Comparison of ENCODE assay signal across 21 cellular contexts in genomic region chr1:113898243-113898814, GRCh38. TPM values are rescaled to one million over a fixed set of nuclear protein-coding genes. Genes with fewer than 3 reads are reported as not detected.
A peak's percentile ranks its signal among the peaks of the same experiment; 100 is the strongest.
DNase-seq lines count a peak whose midpoint lies in the region; ATAC-seq and TF ChIP-seq lines count a peak whose summit lies in the region.
"Had no signal": no experiment of that assay in that cellular context is flagged by ENCODE, and none has a peak within 500 bp of the region (broad histone marks: within the 10 kb centered on the region; RNA-seq: fewer than 3 reads in every experiment).

No MANE protein-coding gene starts in this region.

- H3K4me1 Mint-ChIP-seq in activated T-cell treated with anti-CD3 and anti-CD28 coated beads, Interleukin-2, amount 50 U/mL, for 72 hours (ENCODE audit: low read depth): peaks cover 58% of the 10 kb centered on the region
- H3K4me1 Mint-ChIP-seq in activated T-cell treated with anti-CD3 and anti-CD28 coated beads, Interleukin-2, amount 50 U/mL, for 4 hours (ENCODE audit: low read depth): peaks cover 46% of the 10 kb centered on the region
- H3K4me1 Mint-ChIP-seq in activated T-helper 17 cell treated with anti-CD3 and anti-CD28 coated beads, Interleukin-2, amount 50 U/mL, for 72 hours: peaks cover 30% of the 10 kb centered on the region
- peaks cover 55% of the 10 kb centered on the region for H3K4me1 Mint-ChIP-seq in stimulated activated effector memory CD8-positive, alpha-beta T cell treated with anti-CD3 and anti-CD28 coated beads, Interleukin-12 subunit alpha, Interleukin-12 subunit beta, amount 100 ng/mL, for 72 hours

- no peak for DNase-seq in activated T-cell treated with anti-CD3 and anti-CD28 coated beads, Interleukin-2, amount 50 U/mL, for 72 hours
- no peak for DNase-seq in activated T-cell treated with anti-CD3 and anti-CD28 coated beads, Interleukin-2, amount 50 U/mL, for 4 hours
- peak in 1 of 2 experiments; percentile 64 for DNase-seq in HL-60 (ENCODE audit: low read depth in 1 of 2, low spot score in 1 of 2)
- no peak for DNase-seq in stimulated activated effector memory CD8-positive, alpha-beta T cell treated with anti-CD3 and anti-CD28 coated beads, Interleukin-12 subunit alpha, Interleukin-12 subunit beta, amount 100 ng/mL, for 72 hours (ENCODE audit: low spot score in 2 of 2)
- DNase-seq in epidermal melanocyte (ENCODE audit: insufficient read length, low spot score): no peak
- no peak for DNase-seq in adrenal gland
- DNase-seq in A673 (ENCODE audit: low spot score): no peak
- DNase-seq: activated CD8-positive, alpha-beta memory T cell treated with anti-CD3 and anti-CD28 coated beads for 24 hours; activated effector memory CD4-positive, alpha-beta T cell treated with anti-CD3 and anti-CD28 coated beads, Interleukin-2, amount 50 U/mL, for 16 hours; brain microvascular endothelial cell; Caco-2; left ventricle myocardium superior; NCI-H1930; NCI-H345; stimulated activated CD4-positive, alpha-beta T cell treated with anti-CD3 and anti-CD28 coated beads, Interleukin-4, amount 100 ng/mL, for 24 hours; SW 1271 had no signal

- peak overlapping the region in 1 of 2 donors; percentile 77 for H3K4me3 Mint-ChIP-seq in activated T-cell treated with anti-CD3 and anti-CD28 coated beads, Interleukin-2, amount 50 U/mL, for 72 hours
- H3K4me3 Mint-ChIP-seq in activated T-cell treated with anti-CD3 and anti-CD28 coated beads, Interleukin-2, amount 50 U/mL, for 4 hours: no peak overlapping the region
- no peak overlapping the region for H3K4me3 Mint-ChIP-seq in activated T-helper 17 cell treated with anti-CD3 and anti-CD28 coated beads, Interleukin-2, amount 50 U/mL, for 72 hours
- H3K4me3 Mint-ChIP-seq in stimulated activated effector memory CD8-positive, alpha-beta T cell treated with anti-CD3 and anti-CD28 coated beads, Interleukin-12 subunit alpha, Interleukin-12 subunit beta, amount 100 ng/mL, for 72 hours: no peak overlapping the region

- CTCF ChIA-PET in A673 (lab: Charles Lee): interaction anchor here (0.7 kb wide), 1 partner anchor 248 kb away, joined by 3 read pairs; no protein-coding TSS in a partner anchor

- H3K9me3 ChIP-seq in adrenal gland (replicated peaks in 1 of 3) (no peaks in the 10 kb centered on the region), A673 (ENCODE audit: low read depth, low read length, poor library complexity, severe bottlenecking) (no peaks in the 10 kb centered on the region)
- H3K9me3 ChIP-seq: Caco-2, suprapubic skin had no signal

- POLR2A ChIA-PET in A673 (lab: Charles Lee; ENCODE audit: low non-redundant PET): no interaction called here

- intact Hi-C loops in adrenal gland (cut with DNase I) (no loop called here), A673 (cut with micrococcal nuclease; ENCODE audit: unreplicated experiment) (no loop called here)

- peaks cover 0 to 60% of the 10 kb centered on the region in 2 donors for H3K36me3 ChIP-seq in adrenal gland (replicated peaks in 1 of 2)
- H3K36me3 ChIP-seq in A673 (ENCODE audit: insufficient read depth, low read length, poor library complexity, severe bottlenecking): peaks cover 86% of the 10 kb centered on the region

- no peaks in the 10 kb centered on the region for H3K9me3 Mint-ChIP-seq in activated T-cell treated with anti-CD3 and anti-CD28 coated beads, Interleukin-2, amount 50 U/mL, for 72 hours
- H3K9me3 Mint-ChIP-seq in activated T-cell treated with anti-CD3 and anti-CD28 coated beads, Interleukin-2, amount 50 U/mL, for 4 hours: no peaks in the 10 kb centered on the region
- no peaks in the 10 kb centered on the region for H3K9me3 Mint-ChIP-seq in activated T-helper 17 cell treated with anti-CD3 and anti-CD28 coated beads, Interleukin-2, amount 50 U/mL, for 72 hours
- H3K9me3 Mint-ChIP-seq in stimulated activated effector memory CD8-positive, alpha-beta T cell treated with anti-CD3 and anti-CD28 coated beads, Interleukin-12 subunit alpha, Interleukin-12 subunit beta, amount 100 ng/mL, for 72 hours: no peaks in the 10 kb centered on the region

- no peaks in the 10 kb centered on the region for H3K27me3 Mint-ChIP-seq in activated T-cell treated with anti-CD3 and anti-CD28 coated beads, Interleukin-2, amount 50 U/mL, for 72 hours (ENCODE audit: low read depth)
- H3K27me3 Mint-ChIP-seq in activated T-cell treated with anti-CD3 and anti-CD28 coated beads, Interleukin-2, amount 50 U/mL, for 4 hours (ENCODE audit: low read depth): no peaks in the 10 kb centered on the region
- no peaks in the 10 kb centered on the region for H3K27me3 Mint-ChIP-seq in activated T-helper 17 cell treated with anti-CD3 and anti-CD28 coated beads, Interleukin-2, amount 50 U/mL, for 72 hours

- no TSS peak for BruUV-seq in A673 (replicated peaks; lab: Mats Ljungman, UMichigan)

- 95 to 100% (median 99%) methylated on average over 1 of the region's 1 CpG for WGBS in adrenal gland, 4 donors

- H3K4me3 ChIP-seq in HL-60 (replicated peaks; ENCODE audit: insufficient read depth, low read length) (no peak overlapping the region), adrenal gland (no peak overlapping the region), A673 (ENCODE audit: low read depth, low read length, poor library complexity, severe bottlenecking) (no peak overlapping the region)
- H3K4me3 ChIP-seq: smooth muscle cell, suprapubic skin had no signal

- H3K36me3 Mint-ChIP-seq in activated T-cell treated with anti-CD3 and anti-CD28 coated beads, Interleukin-2, amount 50 U/mL, for 72 hours (ENCODE audit: insufficient read depth in 2 of 2): peaks cover 15 to 24% of the 10 kb centered on the region in 2 donors
- peaks cover 57% of the 10 kb centered on the region for H3K36me3 Mint-ChIP-seq in activated T-cell treated with anti-CD3 and anti-CD28 coated beads, Interleukin-2, amount 50 U/mL, for 4 hours (ENCODE audit: insufficient read depth)
- H3K36me3 Mint-ChIP-seq in activated T-helper 17 cell treated with anti-CD3 and anti-CD28 coated beads, Interleukin-2, amount 50 U/mL, for 72 hours (ENCODE audit: low read depth): peaks cover 95% of the 10 kb centered on the region
- peaks cover 95% of the 10 kb centered on the region for H3K36me3 Mint-ChIP-seq in stimulated activated effector memory CD8-positive, alpha-beta T cell treated with anti-CD3 and anti-CD28 coated beads, Interleukin-12 subunit alpha, Interleukin-12 subunit beta, amount 100 ng/mL, for 72 hours

- H3K27me3 ChIP-seq in HL-60 (ENCODE audit: insufficient read depth, poor library complexity, severe bottlenecking) (no peaks in the 10 kb centered on the region), adrenal gland (no peaks in the 10 kb centered on the region), A673 (replicated peaks; ENCODE audit: insufficient read depth, low read depth, low read length, poor library complexity) (no peaks in the 10 kb centered on the region)
- H3K27me3 ChIP-seq: brain microvascular endothelial cell, suprapubic skin had no signal

- peak; percentile 70 to 84 for ATAC-seq in activated T-cell treated with anti-CD3 and anti-CD28 coated beads, Interleukin-2, amount 50 U/mL, for 72 hours (replicated peaks in 1 of 2)
- ATAC-seq in activated T-cell treated with anti-CD3 and anti-CD28 coated beads, Interleukin-2, amount 50 U/mL, for 4 hours: no peak
- peak; percentile 61 for ATAC-seq in activated T-helper 17 cell treated with anti-CD3 and anti-CD28 coated beads, Interleukin-2, amount 50 U/mL, for 72 hours (replicated peaks)
- ATAC-seq in stimulated activated effector memory CD8-positive, alpha-beta T cell treated with anti-CD3 and anti-CD28 coated beads, Interleukin-12 subunit alpha, Interleukin-12 subunit beta, amount 100 ng/mL, for 72 hours: peak; percentile 58
- ATAC-seq: HCT116, left ventricle myocardium superior had no signal

- peaks cover 0 to 23% of the 10 kb centered on the region in 2 donors for H3K4me1 ChIP-seq in adrenal gland (replicated peaks in 1 of 2)
- H3K4me1 ChIP-seq in A673 (ENCODE audit: insufficient read depth, low read length, poor library complexity, severe bottlenecking): peaks cover 4% of the 10 kb centered on the region

- peak overlapping the region; percentile 94 for H3K27ac Mint-ChIP-seq in activated T-cell treated with anti-CD3 and anti-CD28 coated beads, Interleukin-2, amount 50 U/mL, for 72 hours
- H3K27ac Mint-ChIP-seq in activated T-helper 17 cell treated with anti-CD3 and anti-CD28 coated beads, Interleukin-2, amount 50 U/mL, for 72 hours: peak overlapping the region; percentile 84
- H3K27ac Mint-ChIP-seq in stimulated activated effector memory CD8-positive, alpha-beta T cell treated with anti-CD3 and anti-CD28 coated beads, Interleukin-12 subunit alpha, Interleukin-12 subunit beta, amount 100 ng/mL, for 72 hours: peak overlapping the region; percentile 77

- peak overlapping the region; percentile 6; the same call in 1 of the 2 replicates for H3K27ac ChIP-seq in HL-60 (replicated peaks)
- no peak overlapping the region for H3K27ac ChIP-seq in adrenal gland
- no peak overlapping the region for H3K27ac ChIP-seq in A673 (ENCODE audit: low read depth, low read length, poor library complexity, severe bottlenecking)
- H3K27ac ChIP-seq: brain microvascular endothelial cell, suprapubic skin, VCaP had no signal

- no peak for TF ChIP-seq CTCF in HL-60 (IDR thresholded peaks at IDR 0.05; ENCODE audit: insufficient read depth, low read length)
- no peak for TF ChIP-seq CTCF in adrenal gland (IDR thresholded peaks at IDR 0.05)
- no peak for TF ChIP-seq CTCF in A673 (conservative IDR thresholded peaks at IDR 0.05; ENCODE audit: low read depth, low read length)

- no peak for TF ChIP-seq POLR2A in adrenal gland (IDR thresholded peaks at IDR 0.05)

RNA-seq across cellular contexts. Expression of gene AP4B1, which starts 6.3 kb away (rescaled TPM):
- 10 to 100 TPM; 50.5 to 68.8 TPM for total RNA-seq in activated T-cell treated with anti-CD3 and anti-CD28 coated beads, Interleukin-2, amount 50 U/mL, for 72 hours
- 10 to 100 TPM; 32.2 to 36.3 (median 32.3) TPM for total RNA-seq in activated T-cell treated with anti-CD3 and anti-CD28 coated beads, Interleukin-2, amount 50 U/mL, for 4 hours
- total RNA-seq in activated T-helper 17 cell treated with anti-CD3 and anti-CD28 coated beads, Interleukin-2, amount 50 U/mL, for 72 hours: 10 to 100 TPM; 46.5 to 61.7 TPM
- 10 to 100 TPM in 7 of 8 donors, 1 to 10 TPM in 1; 9.8 to 18.7 (median 13.7) TPM for total RNA-seq in adrenal gland
- polyA plus RNA-seq in adrenal gland: 10 to 100 TPM; 15.7 to 18.0 (median 16.0) TPM
- total RNA-seq in A673 (2021): 42.7 and 48.9 TPM in 2 replicates

RNA-seq across cellular contexts. Expression of gene DCLRE1B, which starts 6.8 kb away (rescaled TPM):
- 10 to 100 TPM; 13.8 to 17.8 TPM for total RNA-seq in activated T-cell treated with anti-CD3 and anti-CD28 coated beads, Interleukin-2, amount 50 U/mL, for 72 hours
- 10 to 100 TPM; 22.0 to 23.2 (median 22.2) TPM for total RNA-seq in activated T-cell treated with anti-CD3 and anti-CD28 coated beads, Interleukin-2, amount 50 U/mL, for 4 hours
- 10 to 100 TPM; 16.1 to 21.4 TPM for total RNA-seq in activated T-helper 17 cell treated with anti-CD3 and anti-CD28 coated beads, Interleukin-2, amount 50 U/mL, for 72 hours
- total RNA-seq in adrenal gland (1 to 10 TPM; 2.9 to 6.1 (median 4.5) TPM), A673 (2021) (30.2 and 34.6 TPM in 2 replicates)
- polyA plus RNA-seq in adrenal gland: 1 to 10 TPM; 1.1 to 3.3 (median 1.4) TPM

RNA-seq across cellular contexts. Expression of gene BCL2L15, which starts 10.9 kb away (rescaled TPM):
- 1 to 10 TPM; 1.3 to 1.7 TPM for total RNA-seq in activated T-cell treated with anti-CD3 and anti-CD28 coated beads, Interleukin-2, amount 50 U/mL, for 72 hours
- 1 to 10 TPM in 2 of 3 donors, under 1 TPM in 1; 0.74 to 1.6 (median 1.4) TPM for total RNA-seq in activated T-cell treated with anti-CD3 and anti-CD28 coated beads, Interleukin-2, amount 50 U/mL, for 4 hours
- total RNA-seq in activated T-helper 17 cell treated with anti-CD3 and anti-CD28 coated beads, Interleukin-2, amount 50 U/mL, for 72 hours: 1 to 10 TPM in 1 of 2 donors, under 1 TPM in 1; 0.99 to 4.4 TPM
- 1 to 10 TPM in 2 of 8 donors, under 1 TPM in 4, not detected in 2; 0.07 to 1.3 (median 0.20) TPM for total RNA-seq in adrenal gland
- polyA plus RNA-seq in adrenal gland: under 1 TPM; 0.26 to 0.48 (median 0.34) TPM
- 1.1 TPM in 2 replicates for total RNA-seq in A673 (2021)
- total RNA-seq: left ventricle myocardium superior had no signal
- polyA plus RNA-seq: smooth muscle cell had no signal

RNA-seq across cellular contexts. Expression of gene PTPN22, which starts 26.8 kb away (rescaled TPM):
- total RNA-seq in activated T-cell treated with anti-CD3 and anti-CD28 coated beads, Interleukin-2, amount 50 U/mL, for 72 hours: 10 to 100 TPM; 59.8 to 82.5 TPM
- 10 to 100 TPM; 39.9 to 49.3 (median 46.8) TPM for total RNA-seq in activated T-cell treated with anti-CD3 and anti-CD28 coated beads, Interleukin-2, amount 50 U/mL, for 4 hours
- 10 to 100 TPM; 55.9 to 70.1 TPM for total RNA-seq in activated T-helper 17 cell treated with anti-CD3 and anti-CD28 coated beads, Interleukin-2, amount 50 U/mL, for 72 hours
- total RNA-seq in adrenal gland: 1 to 10 TPM; 2.1 to 6.2 (median 3.6) TPM
- polyA plus RNA-seq in adrenal gland: 1 to 10 TPM; 1.3 to 1.6 (median 1.5) TPM
- 0.09 and 0.26 TPM in 2 replicates for total RNA-seq in A673 (2021)
- total RNA-seq: Caco-2, smooth muscle cell had no signal
- polyA plus RNA-seq: smooth muscle cell had no signal

RNA-seq across cellular contexts. Expression of gene HIPK1, which starts 30.8 kb away (rescaled TPM):
- total RNA-seq in activated T-cell treated with anti-CD3 and anti-CD28 coated beads, Interleukin-2, amount 50 U/mL, for 72 hours: 10 to 100 TPM; 74.4 to 75.6 TPM
- total RNA-seq in activated T-cell treated with anti-CD3 and anti-CD28 coated beads, Interleukin-2, amount 50 U/mL, for 4 hours: 10 to 100 TPM; 63.6 to 67.1 (median 63.6) TPM
- 10 to 100 TPM; 44.4 to 71.0 TPM for total RNA-seq in activated T-helper 17 cell treated with anti-CD3 and anti-CD28 coated beads, Interleukin-2, amount 50 U/mL, for 72 hours
- total RNA-seq in adrenal gland: 100 to 1,000 TPM in 1 of 8 donors, 10 to 100 TPM in 7; 57.1 to 102 (median 75.0) TPM
- 10 to 100 TPM; 13.0 to 37.2 (median 13.1) TPM for polyA plus RNA-seq in adrenal gland
- total RNA-seq in A673 (2021): 71.8 and 81.3 TPM in 2 replicates

Comparison
In these comparisons a context has a peak if more than half of its experiments do, and no peak if none do; other contexts are left out.
1. ATAC-seq: peak in activated T-cell treated with anti-CD3 and anti-CD28 coated beads, Interleukin-2, amount 50 U/mL, for 72 hours (2 of 2), activated T-helper 17 cell treated with anti-CD3 and anti-CD28 coated beads, Interleukin-2, amount 50 U/mL, for 72 hours (single experiment) and stimulated activated effector memory CD8-positive, alpha-beta T cell treated with anti-CD3 and anti-CD28 coated beads, Interleukin-12 subunit alpha, Interleukin-12 subunit beta, amount 100 ng/mL, for 72 hours (single experiment); none in activated T-cell treated with anti-CD3 and anti-CD28 coated beads, Interleukin-2, amount 50 U/mL, for 4 hours (0 of 2).
2. Peak in every context shown above with its lines, with median percentiles within 50 percentile points of each other: H3K27ac Mint-ChIP-seq.